Comparison of ENCODE assay signal across 1 cellular context in genomic region chr12:113391145-113391544, GRCh38.
TF ChIP-seq lines count a peak whose summit lies in the region.

No MANE protein-coding gene starts in this region.

TF ChIP-seq in K562, 482 proteins besides CTCF, POLR2A, EP300 and RAD21 (continued from another document):
- TF ChIP-seq CBX1 (IDR thresholded peaks at IDR 0.05; ENCODE audit: low read depth) (no peak), BCOR (IDR thresholded peaks at IDR 0.05) (peak; percentile 48; the same call in 1 of the 2 replicates), STAT5A (IDR thresholded peaks at IDR 0.05; ENCODE audit: borderline replicate concordance, low read length) (no peak), ZNF561 (CRISPR knock-in tag; conservative IDR thresholded peaks at IDR 0.05) (no peak), FOXP4 (CRISPR knock-in tag; IDR thresholded peaks at IDR 0.05; ENCODE audit: borderline replicate concordance) (no peak)
